Comparison of ENCODE assay signal across 18 cellular contexts in genomic region chr1:162081316-162081715, GRCh38. TPM values are rescaled to one million over a fixed set of nuclear protein-coding genes. Genes with fewer than 3 reads are reported as not detected.
DNase-seq lines count a peak whose midpoint lies in the region; ATAC-seq, FAIRE-seq and TF ChIP-seq lines count a peak whose summit lies in the region.
"Had no signal": no experiment of that assay in that cellular context is flagged by ENCODE, and none has a peak within 500 bp of the region (broad histone marks: within the 10 kb centered on the region; RNA-seq: fewer than 3 reads in every experiment).

No MANE protein-coding gene starts in this region.

- H3K9me2 ChIP-seq in PC-9 (ENCODE audit: insufficient read depth): no peaks in the 10 kb centered on the region

- intact Hi-C loops in PC-9 (cut with micrococcal nuclease; ENCODE audit: unreplicated experiment): no loop called here
- intact Hi-C loops in lower lobe of right lung (cut with DNase I): no loop called here

- DNase-seq in H54 (ENCODE audit: insufficient read length, low spot score) (peak; percentile 56), PC-9 (peak; percentile 18 to 58), dermis blood vessel endothelial cell (peak; percentile 48), pulmonary artery endothelial cell (ENCODE audit: low read depth, low spot score) (peak; percentile 43), lower lobe of right lung (no peak), urothelium cell line (ENCODE audit: low spot score) (no peak)
- DNase-seq: activated naive CD4-positive, alpha-beta T cell treated with anti-CD3 and anti-CD28 coated beads, Interleukin-2, amount 10 ng/mL, durations not matched to agents 7 days and 5 days; activated T-cell treated with anti-CD3 and anti-CD28 coated beads, Interleukin-2, amount 50 U/mL, for 4 hours; CD8-positive, alpha-beta T cell; DND-41; left lung; nephron progenitor cell; RPMI8226; stimulated activated CD4-positive, alpha-beta T cell treated with anti-CD3 and anti-CD28 coated beads, Interleukin-1b, Interleukin-23, amount 100 ng/mL, for 48 hours had no signal

- POLR2A ChIA-PET in PC-9 (lab: Charles Lee; ENCODE audit: unreplicated experiment): interaction anchor here (0.6 kb wide), 3 partner anchors 39 to 326 kb away, joined by 3 to 4 read pairs (median 4); no protein-coding TSS in a partner anchor

- H3K4me3 ChIP-seq in PC-9: no peak overlapping the region
- no peak overlapping the region for H3K4me3 ChIP-seq in lower lobe of right lung
- H3K4me3 ChIP-seq: left lung had no signal

- TF ChIP-seq POLR2A in H54 (IDR thresholded peaks at IDR 0.05; ENCODE audit: low read depth, low read length): no peak

- no TSS peak for BruUV-seq in PC-9 (replicated peaks; lab: Mats Ljungman, UMichigan)

- ATAC-seq in lower lobe of right lung (no peak), GM19035 (IDR thresholded peaks at IDR 0.05; ENCODE audit: unreplicated experiment) (no peak)
- ATAC-seq: activated CD4-positive, CD25-positive, alpha-beta regulatory T cell treated with anti-CD3 and anti-CD28 coated beads, Interleukin-2, amount 50 U/mL, for 24 hours; activated T-cell treated with anti-CD3 and anti-CD28 coated beads, Interleukin-2, amount 50 U/mL, for 4 hours; CD8-positive, alpha-beta T cell; left lung; SK-N-SH treated with all-trans-retinoic acid at 6 μM for 48 hours; stimulated activated memory B cell treated with anti-CD40 and anti-IgM and Interleukin-4, amounts not matched to agents 10 μg/mL and 1 μg/mL and 100 μg/mL, for 72 hours had no signal

- H3K27me3 ChIP-seq in PC-9 (ENCODE audit: insufficient read depth, low read depth) (no peaks in the 10 kb centered on the region), lower lobe of right lung (ENCODE audit: low read depth) (no peaks in the 10 kb centered on the region)
- H3K27me3 ChIP-seq: left lung had no signal

- TF ChIP-seq CTCF in PC-9 (conservative IDR thresholded peaks at IDR 0.05) (no peak), lower lobe of right lung (IDR thresholded peaks at IDR 0.05) (no peak)

- FAIRE-seq in H54 (lab: Jason Lieb, UNC) (peak; percentile 57), urothelium cell line (lab: Jason Lieb, UNC) (no peak)

- H3K79me2 ChIP-seq in PC-9 (ENCODE audit: low read depth): peaks cover 96% of the 10 kb centered on the region

- CTCF ChIA-PET in PC-9 (lab: Charles Lee): no interaction called here

- H2AFZ ChIP-seq in PC-9: no peak overlapping the region

- H4K20me1 ChIP-seq in PC-9 (ENCODE audit: insufficient read depth): no peaks in the 10 kb centered on the region

- H3K9me3 ChIP-seq in PC-9 (ENCODE audit: insufficient read depth, low read depth) (no peaks in the 10 kb centered on the region), lower lobe of right lung (no peaks in the 10 kb centered on the region)
- H3K9me3 ChIP-seq: left lung had no signal

- H3K27ac ChIP-seq in PC-9: peak overlapping the region; percentile 64
- no peak overlapping the region for H3K27ac ChIP-seq in lower lobe of right lung
- H3K27ac ChIP-seq: left lung had no signal

- peaks cover 33% of the 10 kb centered on the region for H3K36me3 ChIP-seq in PC-9 (ENCODE audit: low read depth)
- H3K36me3 ChIP-seq in lower lobe of right lung: no peaks in the 10 kb centered on the region
- H3K36me3 ChIP-seq: left lung had no signal

- H3F3A ChIP-seq in PC-9 (ENCODE audit: insufficient read depth, low read depth): peaks cover 28% of the 10 kb centered on the region

- H3K4me2 ChIP-seq in PC-9: peak overlapping the region; percentile 26

- H3K4me1 ChIP-seq in PC-9 (replicated peaks; ENCODE audit: insufficient read depth): peaks cover 57% of the 10 kb centered on the region
- no peaks in the 10 kb centered on the region for H3K4me1 ChIP-seq in lower lobe of right lung
- H3K4me1 ChIP-seq: left lung had no signal

RNA-seq across cellular contexts. Expression of gene NOS1AP, which starts 11.8 kb away (rescaled TPM):
- total RNA-seq in PC-9 (2021): 9.2 and 9.9 TPM in 2 replicates
- total RNA-seq in dermis blood vessel endothelial cell: 0.34 and 0.70 TPM in 2 replicates
- total RNA-seq in pulmonary artery endothelial cell: 0.53 and 1.6 TPM in 2 replicates
- 3.6 TPM for total RNA-seq in lower lobe of right lung
- total RNA-seq: CD8-positive, alpha-beta T cell had no signal

RNA-seq across cellular contexts. Expression of gene OLFML2B, which starts 57.6 kb away (rescaled TPM):
- 0.50 TPM in 1 of 2 replicates, not detected in the other for total RNA-seq in PC-9 (2021)
- total RNA-seq in dermis blood vessel endothelial cell: 0.14 and 0.17 TPM in 2 replicates
- 0.13 and 0.28 TPM in 2 replicates for total RNA-seq in pulmonary artery endothelial cell
- total RNA-seq in lower lobe of right lung: 19.1 TPM
- total RNA-seq: CD8-positive, alpha-beta T cell had no signal

Comparison
In these comparisons a context has a peak if more than half of its experiments do, and no peak if none do; other contexts are left out.
1. DNase-seq: peak in H54 (single experiment), PC-9 (2 of 2), dermis blood vessel endothelial cell (single experiment) and pulmonary artery endothelial cell (single experiment); none in lower lobe of right lung (single experiment) and urothelium cell line (single experiment).
2. RNA of gene OLFML2B, which starts 57.6 kb away (total RNA-seq): 19.1 TPM in lower lobe of right lung (single experiment); 0.14 to 0.17 TPM in dermis blood vessel endothelial cell, 0.13 to 0.28 TPM in pulmonary artery endothelial cell and 0.50 TPM in PC-9; every median in the first group is over 10 times any median in the second.